9 cellular contexts compared by ENCODE assay signal in genomic region chr6:143901885-143902708, GRCh38. TPM values are rescaled to one million over a fixed set of nuclear protein-coding genes. Genes with fewer than 3 reads are reported as not detected.
DNase-seq lines count a peak whose midpoint lies in the region; ATAC-seq and TF ChIP-seq lines count a peak whose summit lies in the region.
"Had no signal": no experiment of that assay in that cellular context is flagged by ENCODE, and none has a peak within 500 bp of the region (broad histone marks: within the 10 kb centered on the region; RNA-seq: fewer than 3 reads in every experiment).

No MANE protein-coding gene starts in this region.

- peak overlapping the region; percentile 54 for H3K27ac ChIP-seq in lower lobe of right lung
- H3K27ac ChIP-seq: neutrophil had no signal

- H3K4me1 ChIP-seq in lower lobe of right lung, result peaks cover 7% of the 10 kb centered on the region

- peak; percentile 97 for ATAC-seq in GM21447 (IDR thresholded peaks at IDR 0.05; ENCODE audit: unreplicated experiment)
- ATAC-seq in HG03571 (IDR thresholded peaks at IDR 0.05; ENCODE audit: unreplicated experiment), result peak; percentile 97
- ATAC-seq in lower lobe of right lung, result peak; percentile 69 to 72

- H3K27me3 ChIP-seq in lower lobe of right lung (ENCODE audit: low read depth) (no peaks in the 10 kb centered on the region), H7 (ENCODE audit: control insufficient read depth, insufficient read depth, low read length) (no peaks in the 10 kb centered on the region)
- H3K27me3 ChIP-seq: neutrophil had no signal

- TF ChIP-seq CTCF in GM12865 (IDR thresholded peaks at IDR 0.05; ENCODE audit: insufficient read depth, low read depth, low read length, missing control alignments) (no peak), lower lobe of right lung (IDR thresholded peaks at IDR 0.05) (no peak)

- intact Hi-C loops in lower lobe of right lung (cut with DNase I), result no loop called here

- H3K36me3 ChIP-seq in lower lobe of right lung (no peaks in the 10 kb centered on the region), H7 (replicated peaks; ENCODE audit: control insufficient read depth, insufficient read depth, low read length) (no peaks in the 10 kb centered on the region)
- H3K36me3 ChIP-seq: neutrophil had no signal

- no peak overlapping the region; the same call in 1 of the 2 replicates for H3K4me3 ChIP-seq in GM12865 (ENCODE audit: low read depth, low read length)
- H3K4me3 ChIP-seq in lower lobe of right lung, result no peak overlapping the region
- no peak overlapping the region for H3K4me3 ChIP-seq in H7 (ENCODE audit: insufficient read depth, low read depth, low read length)

- H3K9me3 ChIP-seq in lower lobe of right lung, result no peaks in the 10 kb centered on the region
- H3K9me3 ChIP-seq: neutrophil had no signal

- peak; percentile 85 for DNase-seq in GM12865 (ENCODE audit: low read depth)
- DNase-seq in lower lobe of right lung, result no peak
- no peak for DNase-seq in NCI-H2171 (lab: John Stamatoyannopoulos, UW)
- no peak for DNase-seq in DMS153 (lab: John Stamatoyannopoulos, UW)
- no peak for DNase-seq in H7
- no peak for DNase-seq in NCI-H69 (lab: John Stamatoyannopoulos, UW)

RNA-seq across cellular contexts. Expression of gene ZC2HC1B, which starts 37.8 kb away (rescaled TPM):
- total RNA-seq in lower lobe of right lung, result not detected
- not detected in 2 replicates for total RNA-seq in H7 (2014; rRNA removed; shearing (Covaris generic))

RNA-seq across cellular contexts. Expression of gene LTV1, which starts 59.0 kb away (rescaled TPM):
- total RNA-seq in lower lobe of right lung, result 22.5 TPM
- total RNA-seq in H7 (2014; rRNA removed; shearing (Covaris generic)), result 18.8 and 25.3 TPM in 2 replicates
